In the genomic region with DNA sequence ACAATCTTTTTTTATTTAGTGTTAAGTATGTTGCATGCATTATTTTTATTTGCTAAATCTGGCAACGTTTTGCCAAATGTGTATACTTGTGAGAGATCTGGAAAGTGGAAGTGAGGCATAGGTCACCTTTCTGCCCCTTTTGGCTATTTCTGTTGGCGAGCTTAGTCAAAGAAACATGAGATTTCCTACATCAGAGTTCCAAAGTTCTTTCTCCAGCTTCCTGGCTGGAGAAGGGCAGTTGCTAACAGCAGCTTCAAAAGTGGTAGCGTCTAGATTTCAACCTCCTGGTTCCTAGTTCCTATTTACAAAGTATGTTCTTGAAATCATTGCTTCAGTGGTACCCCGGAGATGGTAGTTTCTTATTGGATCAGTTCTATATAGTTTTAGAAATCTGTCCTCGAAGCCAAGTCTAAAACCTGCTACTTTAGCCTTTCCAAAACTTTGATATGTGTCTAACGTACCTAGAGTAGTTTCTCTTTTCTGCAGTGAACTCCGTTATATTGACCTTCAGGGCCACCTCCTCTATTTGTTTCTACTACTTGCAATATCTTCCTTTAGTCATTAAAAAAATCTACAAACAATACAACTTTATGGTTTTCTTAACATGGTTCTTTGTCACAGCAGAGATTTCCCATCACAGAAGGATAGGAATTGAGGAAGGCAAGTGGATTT, we compare ENCODE assay signal across 29 cellular contexts.
"Had no signal": no experiment of that assay in that cellular context is flagged by ENCODE, and none has a peak within 500 bp of the region (broad histone marks: within the 10 kb centered on the region; RNA-seq: fewer than 3 reads in every experiment).

No MANE protein-coding gene starts in this region.

- H3K79me2 ChIP-seq: parathyroid adenoma had no signal

- H3K9me3 Mint-ChIP-seq: stimulated activated naive CD8-positive, alpha-beta T cell treated with anti-CD3 and anti-CD28 coated beads, Interleukin-15, amount 100 ng/mL, for 72 hours had no signal

- H3K4me3 ChIP-seq: left lung, lung, neural progenitor cell, prostate gland, sigmoid colon, spleen, tibial nerve, uterus had no signal

- H3K36me3 ChIP-seq: left lung, neural progenitor cell, neutrophil, prostate gland, sigmoid colon, spleen, tibial nerve, uterus had no signal

- H3K9ac ChIP-seq: neural progenitor cell, parathyroid adenoma had no signal

- H3K4me1 Mint-ChIP-seq: naive B cell; natural killer cell; stimulated activated effector memory CD8-positive, alpha-beta T cell treated with anti-CD3 and anti-CD28 coated beads, Interleukin-12 subunit alpha, Interleukin-12 subunit beta, amount 100 ng/mL, for 72 hours; stimulated activated naive CD8-positive, alpha-beta T cell treated with anti-CD3 and anti-CD28 coated beads, Interleukin-15, amount 100 ng/mL, for 72 hours had no signal

- H3K27me3 Mint-ChIP-seq: naive B cell; stimulated activated naive CD8-positive, alpha-beta T cell treated with anti-CD3 and anti-CD28 coated beads, Interleukin-15, amount 100 ng/mL, for 72 hours; type B pancreatic cell had no signal

- DNase-seq: hippocampal formation; kidney glomerular epithelial cell; left cardiac atrium; left lung; mesendoderm; naive B cell; natural killer cell; nephron progenitor cell; occipital lobe; retina; right cardiac atrium; sigmoid colon; small intestine; spleen; stimulated activated CD4-positive, alpha-beta T cell treated with anti-CD3 and anti-CD28 coated beads, Interleukin-4, amount 100 ng/mL, for 24 hours; stimulated activated naive CD4-positive, alpha-beta T cell treated with Interleukin-2 at 50 U/mL for 16 hours; stimulated activated naive CD8-positive, alpha-beta T cell treated with anti-CD3 and anti-CD28 coated beads, Interleukin-15, amount 100 ng/mL, for 72 hours; substantia nigra; uterus had no signal

- H3K4me2 ChIP-seq: neural progenitor cell had no signal

- H3K27ac Mint-ChIP-seq: mesothelial cell of epicardium; naive B cell; natural killer cell; nephron progenitor cell; neural progenitor cell; stimulated activated effector memory CD8-positive, alpha-beta T cell treated with anti-CD3 and anti-CD28 coated beads, Interleukin-12 subunit alpha, Interleukin-12 subunit beta, amount 100 ng/mL, for 72 hours; stimulated activated naive CD8-positive, alpha-beta T cell treated with anti-CD3 and anti-CD28 coated beads, Interleukin-15, amount 100 ng/mL, for 72 hours; type B pancreatic cell had no signal

- FAIRE-seq: keratinocyte, small intestine had no signal

- H3K36me3 Mint-ChIP-seq: naive B cell; natural killer cell; neural progenitor cell; stimulated activated effector memory CD8-positive, alpha-beta T cell treated with anti-CD3 and anti-CD28 coated beads, Interleukin-12 subunit alpha, Interleukin-12 subunit beta, amount 100 ng/mL, for 72 hours; type B pancreatic cell had no signal

- H3K4me3 Mint-ChIP-seq: mesothelial cell of epicardium; naive B cell; natural killer cell; nephron progenitor cell; neural progenitor cell; stimulated activated effector memory CD8-positive, alpha-beta T cell treated with anti-CD3 and anti-CD28 coated beads, Interleukin-12 subunit alpha, Interleukin-12 subunit beta, amount 100 ng/mL, for 72 hours; stimulated activated naive CD8-positive, alpha-beta T cell treated with anti-CD3 and anti-CD28 coated beads, Interleukin-15, amount 100 ng/mL, for 72 hours; type B pancreatic cell had no signal

- H3K27me3 ChIP-seq: left lung, neural progenitor cell, neutrophil, sigmoid colon, spleen, tibial nerve, uterus had no signal

- H3K9me3 ChIP-seq: left lung, neutrophil, prostate gland, sigmoid colon, spleen, tibial nerve, uterus had no signal

- ATAC-seq: left cardiac atrium; left lung; natural killer cell; right cardiac atrium; stimulated activated effector memory CD8-positive, alpha-beta T cell treated with anti-CD3 and anti-CD28 coated beads, Interleukin-12 subunit alpha, Interleukin-12 subunit beta, amount 100 ng/mL, for 72 hours; stimulated activated naive CD8-positive, alpha-beta T cell treated with anti-CD3 and anti-CD28 coated beads, Interleukin-15, amount 100 ng/mL, for 72 hours had no signal

- H3K4me1 ChIP-seq: left lung, neural progenitor cell, parathyroid adenoma, prostate gland, sigmoid colon, spleen, tibial nerve, uterus had no signal

- H3K27ac ChIP-seq: left lung, neural progenitor cell, neutrophil, parathyroid adenoma, prostate gland, sigmoid colon, spleen, tibial nerve, uterus had no signal

- H2AFZ ChIP-seq: neural progenitor cell, parathyroid adenoma had no signal
